20 cellular contexts compared by ENCODE assay signal in the genomic region with DNA sequence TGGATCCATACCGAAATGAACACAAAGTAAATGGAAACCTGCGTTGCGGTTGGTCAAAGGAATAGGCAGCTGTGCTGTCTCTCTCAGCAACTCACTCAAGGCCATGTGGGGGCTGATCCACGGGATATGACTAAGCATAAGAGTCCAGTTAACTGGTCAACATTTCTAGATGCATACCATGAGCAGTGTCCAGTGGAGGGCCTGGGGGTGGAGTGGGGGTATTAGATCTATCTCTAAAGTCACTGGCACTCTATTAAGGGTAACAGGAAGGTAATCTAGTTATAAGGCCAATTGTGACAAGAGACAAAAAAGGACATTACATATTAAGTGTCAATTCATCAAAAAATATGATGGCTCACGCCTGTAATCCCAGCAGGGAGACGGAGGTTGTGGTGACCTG.
DNase-seq lines count a peak whose midpoint lies in the region; ATAC-seq, FAIRE-seq and TF ChIP-seq lines count a peak whose summit lies in the region.
"Had no signal": no experiment of that assay in that cellular context is flagged by ENCODE, and none has a peak within 500 bp of the region (broad histone marks: within the 10 kb centered on the region; RNA-seq: fewer than 3 reads in every experiment).

No MANE protein-coding gene starts in this region.

- 7% methylated on average over 6 of the region's 6 CpGs for WGBS in K562 (ENCODE audit: insufficient coverage, low coverage, missing lambda C conversion rate)

- H4K20me1 ChIP-seq in K562 (replicated peaks; ENCODE audit: control insufficient read depth, insufficient read depth, low read length), result no peaks in the 10 kb centered on the region
- H4K20me1 ChIP-seq: BLaER1 had no signal

- no peaks in the 10 kb centered on the region for H3K27me3 ChIP-seq in K562 (ENCODE audit: control insufficient read depth in 2 of 2, insufficient read depth in 2 of 2, low read length in 2 of 2)
- H3K27me3 ChIP-seq: BLaER1 had no signal

- POLR2A ChIA-PET in K562 (lab: Yijun Ruan, JAX), result interaction anchor here (1.2 kb wide), 1 partner anchor 13 kb away, joined by 3 read pairs; no protein-coding TSS in a partner anchor

- no peaks in the 10 kb centered on the region for H3K36me3 Mint-ChIP-seq in activated CD8-positive, alpha-beta memory T cell treated with anti-CD3 and anti-CD28 coated beads, Interleukin-2, amount 10 ng/mL, durations not matched to agents 7 days and 5 days
- H3K36me3 Mint-ChIP-seq: CD8-positive, alpha-beta T cell had no signal

- peak overlapping the region; percentile 75; the same call in 1 of the 2 replicates for H2AFZ ChIP-seq in K562 (ENCODE audit: low read depth, low read length)

- intact Hi-C loops in K562 (cut with micrococcal nuclease), result loop anchor here (5.0 kb wide), 1 partner anchor 97 kb away; no protein-coding TSS in a partner anchor

- H3K27ac ChIP-seq in K562 (ENCODE audit: extremely low read depth, low read depth, low read length), result peak overlapping the region; percentile 20; the same call in 2 of the 3 replicates
- H3K27ac ChIP-seq: 22Rv1, BLaER1, RWPE1 had no signal

- no peak for TF ChIP-seq EP300 in K562 (IDR thresholded peaks at IDR 0.05; ENCODE audit: low read length)

- FAIRE-seq in K562 (lab: Jason Lieb, UNC), result peak; percentile 78
- FAIRE-seq: D721Med, G401.6 had no signal

- H3K9ac ChIP-seq in K562 (ENCODE audit: insufficient read depth in 1 of 2, low read depth in 2 of 2, low read length in 2 of 2), result no peak overlapping the region; a peak in 1 of 4 replicates
- H3K9ac ChIP-seq: BLaER1 had no signal

- no peaks in the 10 kb centered on the region for H3K79me2 ChIP-seq in K562 (ENCODE audit: control insufficient read depth, insufficient read depth, low read length)

- no peaks in the 10 kb centered on the region for H3K4me1 Mint-ChIP-seq in activated CD8-positive, alpha-beta memory T cell treated with anti-CD3 and anti-CD28 coated beads, Interleukin-2, amount 10 ng/mL, durations not matched to agents 7 days and 5 days

- H3K4me2 ChIP-seq in K562 (ENCODE audit: insufficient read depth, low read length), result peak overlapping the region; percentile 33
- H3K4me2 ChIP-seq: BLaER1 had no signal

- no peaks in the 10 kb centered on the region for H3K36me3 ChIP-seq in K562 (ENCODE audit: control insufficient read depth, insufficient read depth, low read length)
- H3K36me3 ChIP-seq: BLaER1 had no signal

- no peak for TF ChIP-seq RAD21 in K562 (CRISPR knock-in tag; conservative IDR thresholded peaks at IDR 0.05 in 1 of 2, IDR thresholded peaks at IDR 0.05 in 1 of 2)

- no peaks in the 10 kb centered on the region for H3K9me1 ChIP-seq in K562 (ENCODE audit: control insufficient read depth, insufficient read depth, low read length)

- in situ Hi-C loops in K562 (cut with MboI), result no loop called here

- no peak overlapping the region for H3K4me3 ChIP-seq in K562
- H3K4me3 ChIP-seq: BLaER1 had no signal

- H3K4me1 ChIP-seq in K562 (replicated peaks in 1 of 2; ENCODE audit: control insufficient read depth in 2 of 2, insufficient read depth in 2 of 2, low read length in 2 of 2), result peaks cover 0 to 7% of the 10 kb centered on the region in 2 experiments; a peak in 1 of 5 replicates
- H3K4me1 ChIP-seq: BLaER1 had no signal

- no peak overlapping the region for H3K4me3 Mint-ChIP-seq in activated CD8-positive, alpha-beta memory T cell treated with anti-CD3 and anti-CD28 coated beads, Interleukin-2, amount 10 ng/mL, durations not matched to agents 7 days and 5 days
- H3K4me3 Mint-ChIP-seq: CD8-positive, alpha-beta T cell had no signal

- no TSS peak for BruUV-seq in K562 (replicated peaks; lab: Mats Ljungman, UMichigan)

- peaks cover 16% of the 10 kb centered on the region for H3K27me3 Mint-ChIP-seq in activated CD8-positive, alpha-beta memory T cell treated with anti-CD3 and anti-CD28 coated beads, Interleukin-2, amount 10 ng/mL, durations not matched to agents 7 days and 5 days

- CTCF ChIA-PET in activated CD8-positive, alpha-beta memory T cell treated with anti-CD3 and anti-CD28 coated beads, Interleukin-2, amount 10 ng/mL, durations not matched to agents 7 days and 5 days (lab: Charles Lee), result no interaction called here
- CTCF ChIA-PET in K562 (lab: Yijun Ruan, JAX; ENCODE audit: low intra/inter-chr PET ratio), result no interaction called here

- DNase-seq in activated CD8-positive, alpha-beta memory T cell treated with anti-CD3 and anti-CD28 coated beads, Interleukin-2, amount 10 ng/mL, durations not matched to agents 7 days and 5 days, result peak; percentile 27
- no peak for DNase-seq in activated CD8-positive, alpha-beta memory T cell treated with anti-CD3 and anti-CD28 coated beads for 24 hours
- DNase-seq in K562 (ENCODE audit: extremely low read depth in 1 of 4, low spot score in 3 of 4), result peak in 2 of 4 experiments; percentile 55 to 61
- DNase-seq in islet precursor cell, result peak; percentile 48
- no peak for DNase-seq in central memory CD4-positive, alpha-beta T cell
- DNase-seq: DMS79 treated with DMSO at 0.1 percent for 48 hours, GOT3, Kasumi-1, NCI-H187, NCI-H748 treated with DMSO at 0.1 percent for 48 hours, OCI-M1 had no signal

- no peaks in the 10 kb centered on the region for H3K9me3 Mint-ChIP-seq in activated CD8-positive, alpha-beta memory T cell treated with anti-CD3 and anti-CD28 coated beads, Interleukin-2, amount 10 ng/mL, durations not matched to agents 7 days and 5 days (ENCODE audit: low read depth)
- H3K9me3 Mint-ChIP-seq: CD8-positive, alpha-beta T cell had no signal

- no peak for TF ChIP-seq CTCF in K562 (IDR thresholded peaks at IDR 0.05 in 2 of 3, conservative IDR thresholded peaks at IDR 0.05 in 1 of 3; ENCODE audit: insufficient read depth in 2 of 3, low read depth in 1 of 3, low read length in 3 of 3)

- no peak for ATAC-seq in activated CD8-positive, alpha-beta memory T cell treated with anti-CD3 and anti-CD28 coated beads, Interleukin-2, amount 10 ng/mL, durations not matched to agents 7 days and 5 days
- ATAC-seq in K562 (peak; percentile 97), GM19395 (IDR thresholded peaks at IDR 0.05; ENCODE audit: unreplicated experiment) (no peak), GM18867 (IDR thresholded peaks at IDR 0.05; ENCODE audit: unreplicated experiment) (no peak), HG03439 (IDR thresholded peaks at IDR 0.05; ENCODE audit: unreplicated experiment) (no peak)
- ATAC-seq: CD8-positive, alpha-beta T cell had no signal

- no peak for TF ChIP-seq POLR2A in K562 (conservative IDR thresholded peaks at IDR 0.05)

- H3K9me3 ChIP-seq in K562 (replicated peaks; ENCODE audit: control insufficient read depth, insufficient read depth, low read depth, low read length), result no peaks in the 10 kb centered on the region
- H3K9me3 ChIP-seq: BLaER1 had no signal

- no peak overlapping the region for H3K27ac Mint-ChIP-seq in activated CD8-positive, alpha-beta memory T cell treated with anti-CD3 and anti-CD28 coated beads, Interleukin-2, amount 10 ng/mL, durations not matched to agents 7 days and 5 days
- H3K27ac Mint-ChIP-seq: CD8-positive, alpha-beta T cell had no signal

TF ChIP-seq in K562, 482 proteins besides CTCF, POLR2A, EP300 and RAD21 (continues in another document):
- peak in 1 of 2 experiments; percentile 33; a peak in 1 of 4 replicates for TF ChIP-seq ZNF639 (CRISPR knock-in tag; conservative IDR thresholded peaks at IDR 0.05 in 1 of 2, IDR thresholded peaks at IDR 0.05 in 1 of 2)
- peak; percentile 45 for TF ChIP-seq ARID1B (IDR thresholded peaks at IDR 0.05)
- no peak for TF ChIP-seq HOMEZ (CRISPR knock-in tag; IDR thresholded peaks at IDR 0.05)
- TF ChIP-seq MAFF (IDR thresholded peaks at IDR 0.05; ENCODE audit: low read length), result peak; percentile 25; the same call in 1 of the 2 replicates
- TF ChIP-seq SUPT5H (IDR thresholded peaks at IDR 0.05), result no peak
- TF ChIP-seq NFE2 (IDR thresholded peaks at IDR 0.05; ENCODE audit: low read depth), result peak; percentile 69
- TF ChIP-seq PCBP2 (IDR thresholded peaks at IDR 0.05; ENCODE audit: low read depth, low read length, poor library complexity, severe bottlenecking), result no peak
- TF ChIP-seq L3MBTL2 (IDR thresholded peaks at IDR 0.05), result peak; percentile 59
- TF ChIP-seq SMARCA4 (IDR thresholded peaks at IDR 0.05), result peak; percentile 57; the same call in 1 of the 2 replicates
- TF ChIP-seq SMAD4 (CRISPR knock-in tag; conservative IDR thresholded peaks at IDR 0.05), result peak; percentile 39; the same call in 1 of the 2 replicates
- TF ChIP-seq RBBP5 (IDR thresholded peaks at IDR 0.05; ENCODE audit: borderline replicate concordance, insufficient read depth, low read length, poor library complexity, severe bottlenecking), result no peak
- TF ChIP-seq HMG20B (CRISPR knock-in tag; IDR thresholded peaks at IDR 0.05), result no peak
- TF ChIP-seq MYC (IDR thresholded peaks at IDR 0.05; ENCODE audit: low read depth, low read length), result no peak
- no peak for TF ChIP-seq MYC (CRISPR knock-in tag; IDR thresholded peaks at IDR 0.05; ENCODE audit: borderline replicate concordance, low read depth)
- TF ChIP-seq ZNF766 (CRISPR knock-in tag; conservative IDR thresholded peaks at IDR 0.05), result peak; percentile 58; the same call in 1 of the 2 replicates
- no peak for TF ChIP-seq EWSR1 (IDR thresholded peaks at IDR 0.05; ENCODE audit: borderline replicate concordance, low read depth, partially characterized antibody)

Comparison
In these comparisons a context has a peak if more than half of its experiments do, and no peak if none do; other contexts are left out.
1. DNase-seq: peak in activated CD8-positive, alpha-beta memory T cell treated with anti-CD3 and anti-CD28 coated beads, Interleukin-2, amount 10 ng/mL, durations not matched to agents 7 days and 5 days (single experiment) and islet precursor cell (single experiment); none in activated CD8-positive, alpha-beta memory T cell treated with anti-CD3 and anti-CD28 coated beads for 24 hours (single experiment) and central memory CD4-positive, alpha-beta T cell (single experiment).